ENCODE assay signal across 8 cellular contexts in genomic region chr4:186067757-186068385, GRCh38. TPM values are rescaled to one million over a fixed set of nuclear protein-coding genes. Genes with fewer than 3 reads are reported as not detected.
DNase-seq lines count a peak whose midpoint lies in the region; ATAC-seq and TF ChIP-seq lines count a peak whose summit lies in the region.

No MANE protein-coding gene starts in this region.

- H3K27ac Mint-ChIP-seq in activated CD4-positive, alpha-beta memory T cell treated with anti-CD3 and anti-CD28 coated beads for 36 hours, result no peak overlapping the region
- H3K27ac Mint-ChIP-seq in neural crest cell (ENCODE audit: unreplicated experiment), result no peak overlapping the region

- H3K4me3 Mint-ChIP-seq in activated CD4-positive, alpha-beta memory T cell treated with anti-CD3 and anti-CD28 coated beads for 36 hours, result no peak overlapping the region
- H3K4me3 Mint-ChIP-seq in neural crest cell, result no peak overlapping the region

- no peak overlapping the region for H3K27ac ChIP-seq in RWPE1

- intact Hi-C loops in activated CD4-positive, alpha-beta memory T cell treated with anti-CD3 and anti-CD28 coated beads for 36 hours (cut with micrococcal nuclease), result loop anchor here (1.0 kb wide), 3 partner anchors 69 to 519 kb away; no protein-coding TSS in a partner anchor

- TF ChIP-seq CTCF in GM12874 (IDR thresholded peaks at IDR 0.05; ENCODE audit: insufficient read depth, low read depth, low read length), result peak; percentile 32; the same call in 1 of the 2 replicates
- TF ChIP-seq CTCF in neural crest cell (conservative IDR thresholded peaks at IDR 0.05), result peak; percentile 59
- no peak for TF ChIP-seq CTCF in RWPE1 (conservative IDR thresholded peaks at IDR 0.05; ENCODE audit: low read depth)

- CTCF ChIA-PET in activated CD4-positive, alpha-beta memory T cell treated with anti-CD3 and anti-CD28 coated beads for 36 hours (lab: Charles Lee), result interaction anchor here (0.9 to 2.8 kb wide), 7 partner anchors 11 to 519 kb away, joined by 3 to 17 read pairs (median 8); partner anchors contain the start of gene CYP4V2
- CTCF ChIA-PET in RWPE1 (lab: Yijun Ruan, JAX), result interaction anchor here (1.0 kb wide), 1 partner anchor 17 kb away, joined by 3 read pairs; no protein-coding TSS in a partner anchor

- DNase-seq in ACHN, result peak; percentile 74
- peak; percentile 34 for DNase-seq in NCI-H2107 (lab: John Stamatoyannopoulos, UW)
- peak; percentile 58 for DNase-seq in activated CD4-positive, alpha-beta memory T cell treated with anti-CD3 and anti-CD28 coated beads for 36 hours
- DNase-seq in fibroblast of gingiva (ENCODE audit: low read depth), result peak; percentile 65
- no peak for DNase-seq in neural crest cell (ENCODE audit: low read depth, low spot score)
- DNase-seq in RWPE1 (ENCODE audit: low spot score), result no peak

- POLR2A ChIA-PET in activated CD4-positive, alpha-beta memory T cell treated with anti-CD3 and anti-CD28 coated beads for 36 hours (lab: Charles Lee), result no interaction called here
- POLR2A ChIA-PET in RWPE1 (lab: Yijun Ruan, JAX; ENCODE audit: low non-redundant PET), result no interaction called here

- in situ Hi-C loops in ACHN (cut with HindIII; ENCODE audit: low pct_ligation_motif_present, low pct_unique_long_range_greater_than_20kb, low sequenced_read_pairs), result no loop called here

- peak; percentile 87 for ATAC-seq in HG02798 (IDR thresholded peaks at IDR 0.05; ENCODE audit: poor library complexity, unreplicated experiment)

- peaks cover 6% of the 10 kb centered on the region for H3K27me3 Mint-ChIP-seq in activated CD4-positive, alpha-beta memory T cell treated with anti-CD3 and anti-CD28 coated beads for 36 hours
- no peaks in the 10 kb centered on the region for H3K27me3 Mint-ChIP-seq in neural crest cell (ENCODE audit: low read depth)

- H3K9me3 Mint-ChIP-seq in activated CD4-positive, alpha-beta memory T cell treated with anti-CD3 and anti-CD28 coated beads for 36 hours, result no peaks in the 10 kb centered on the region
- H3K9me3 Mint-ChIP-seq in neural crest cell, result peaks cover 2% of the 10 kb centered on the region

- H3K36me3 Mint-ChIP-seq in activated CD4-positive, alpha-beta memory T cell treated with anti-CD3 and anti-CD28 coated beads for 36 hours, result no peaks in the 10 kb centered on the region
- no peaks in the 10 kb centered on the region for H3K36me3 Mint-ChIP-seq in neural crest cell (ENCODE audit: low read depth)

- peaks cover 15% of the 10 kb centered on the region for H3K4me1 Mint-ChIP-seq in activated CD4-positive, alpha-beta memory T cell treated with anti-CD3 and anti-CD28 coated beads for 36 hours (ENCODE audit: low read depth)
- H3K4me1 Mint-ChIP-seq in neural crest cell, result peaks cover 10% of the 10 kb centered on the region

RNA-seq across cellular contexts. Expression of gene TLR3, which starts 1.1 kb away (rescaled TPM):
- under 1 TPM in 1 of 2 experiments, not detected in 1; 0.10 TPM for total RNA-seq in activated CD4-positive, alpha-beta memory T cell treated with anti-CD3 and anti-CD28 coated beads for 36 hours
- total RNA-seq in neural crest cell, result 0.11 and 0.19 TPM in 2 replicates

RNA-seq across cellular contexts. Expression of gene FAM149A, which starts 36.6 kb away (rescaled TPM):
- total RNA-seq in activated CD4-positive, alpha-beta memory T cell treated with anti-CD3 and anti-CD28 coated beads for 36 hours, result under 1 TPM; 0.40 to 0.46 TPM
- total RNA-seq in neural crest cell, result 4.5 and 5.6 TPM in 2 replicates

Comparison
In these comparisons a context has a peak if more than half of its experiments do, and no peak if none do; other contexts are left out.
1. DNase-seq: peak in ACHN (single experiment), NCI-H2107 (single experiment), activated CD4-positive, alpha-beta memory T cell treated with anti-CD3 and anti-CD28 coated beads for 36 hours (single experiment) and fibroblast of gingiva (single experiment); none in neural crest cell (single experiment) and RWPE1 (single experiment).